Comparison of ENCODE assay signal across 5 cellular contexts in genomic region chr17:52384695-52385094, GRCh38.
"Had no signal": no experiment of that assay in that cellular context is flagged by ENCODE, and none has a peak within 500 bp of the region (broad histone marks: within the 10 kb centered on the region; RNA-seq: fewer than 3 reads in every experiment).

No MANE protein-coding gene starts in this region.

- H3K4me1 Mint-ChIP-seq: GM23338, H9 had no signal

- H3K9me3 Mint-ChIP-seq: H9 had no signal

- DNase-seq: H9, HCEC 1CT, IMR-90 had no signal

- ATAC-seq: K562 had no signal

- H3K4me3 ChIP-seq: GM23338, K562 had no signal

- H3K4me3 Mint-ChIP-seq: GM23338, H9 had no signal

- H3K27ac Mint-ChIP-seq: GM23338, H9 had no signal
